ENCODE assay signal across 19 cellular contexts in the genomic region with DNA sequence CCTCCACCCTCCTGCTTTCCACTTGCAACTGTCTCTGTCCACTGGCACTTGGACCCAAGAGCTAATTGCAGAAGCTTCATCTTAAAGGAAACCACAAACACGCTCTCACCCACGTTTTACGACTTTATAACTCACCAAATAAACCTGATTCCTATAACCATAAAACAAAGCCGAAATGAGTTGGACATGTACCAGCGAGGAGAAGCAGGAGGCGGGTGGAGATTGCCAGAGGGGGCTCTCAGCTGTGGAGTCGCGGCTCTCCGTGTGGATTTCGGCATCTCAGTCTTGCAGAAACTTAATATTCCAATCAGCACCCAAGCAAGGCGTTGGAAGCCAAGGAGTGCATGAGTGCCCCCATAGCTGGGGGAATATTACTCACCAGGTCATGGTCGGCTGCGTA.
A peak's percentile ranks its signal among the peaks of the same experiment; 100 is the strongest.
DNase-seq lines count a peak whose midpoint lies in the region; ATAC-seq, FAIRE-seq and TF ChIP-seq lines count a peak whose summit lies in the region.
"Had no signal": no experiment of that assay in that cellular context is flagged by ENCODE, and none has a peak within 500 bp of the region (broad histone marks: within the 10 kb centered on the region; RNA-seq: fewer than 3 reads in every experiment).

No MANE protein-coding gene starts in this region.

- H3K27ac ChIP-seq in Karpas-422 (ENCODE audit: low read length) (peak overlapping the region; percentile 79), astrocyte (ENCODE audit: low read depth, low read length) (no peak overlapping the region), vagina (no peak overlapping the region)
- H3K27ac ChIP-seq: KMS-11, spleen had no signal

- H3K9me3 ChIP-seq in Karpas-422 (ENCODE audit: low read length) (no peaks in the 10 kb centered on the region), astrocyte (ENCODE audit: insufficient read depth, low read depth, low read length) (peaks cover 3% of the 10 kb centered on the region), vagina (no peaks in the 10 kb centered on the region)

- no peaks in the 10 kb centered on the region for H3K79me2 ChIP-seq in Karpas-422 (ENCODE audit: low read length)
- H3K79me2 ChIP-seq in astrocyte (ENCODE audit: insufficient read depth, low read length), result no peaks in the 10 kb centered on the region

- TF ChIP-seq CTCF in AG10803 (conservative IDR thresholded peaks at IDR 0.05; ENCODE audit: low read length) (no peak), astrocyte (IDR thresholded peaks at IDR 0.05; ENCODE audit: insufficient read depth, low read depth, low read length) (no peak), nephron progenitor cell (IDR thresholded peaks at IDR 0.05) (no peak), type B pancreatic cell (conservative IDR thresholded peaks at IDR 0.05) (no peak), vagina (IDR thresholded peaks at IDR 0.05) (no peak)

- H3K36me3 Mint-ChIP-seq in astrocyte (ENCODE audit: low read depth, unreplicated experiment) (no peaks in the 10 kb centered on the region), nephron progenitor cell (ENCODE audit: low read depth) (no peaks in the 10 kb centered on the region), type B pancreatic cell (no peaks in the 10 kb centered on the region)

- intact Hi-C loops in vagina (cut with DNase I), result no loop called here

- H4K20me1 ChIP-seq in Karpas-422 (ENCODE audit: insufficient read depth, low read depth, low read length), result no peaks in the 10 kb centered on the region
- no peaks in the 10 kb centered on the region for H4K20me1 ChIP-seq in astrocyte (ENCODE audit: insufficient read depth, low read length)

- peak overlapping the region; percentile 65; the same call in 1 of the 2 replicates for H2AFZ ChIP-seq in Karpas-422 (ENCODE audit: low read length)
- H2AFZ ChIP-seq in astrocyte (ENCODE audit: low read depth, low read length), result no peak overlapping the region

- peaks cover 13% of the 10 kb centered on the region for H3K9me3 Mint-ChIP-seq in astrocyte (ENCODE audit: unreplicated experiment)
- peaks cover 22% of the 10 kb centered on the region for H3K9me3 Mint-ChIP-seq in nephron progenitor cell
- H3K9me3 Mint-ChIP-seq in type B pancreatic cell, result no peaks in the 10 kb centered on the region

- FAIRE-seq in astrocyte (lab: Jason Lieb, UNC), result no peak

- H3K9ac ChIP-seq in Karpas-422 (ENCODE audit: low read length), result peak overlapping the region; percentile 50
- H3K9ac ChIP-seq in astrocyte (ENCODE audit: low read length), result no peak overlapping the region
- H3K9ac ChIP-seq: KMS-11 had no signal

- H3K27ac Mint-ChIP-seq in astrocyte (ENCODE audit: unreplicated experiment), result no peak overlapping the region
- peak overlapping the region; percentile 13 for H3K27ac Mint-ChIP-seq in nephron progenitor cell
- no peak overlapping the region for H3K27ac Mint-ChIP-seq in type B pancreatic cell
- H3K27ac Mint-ChIP-seq: mesothelial cell of epicardium; T-helper 1 cell treated with Interleukin-12 subunit alpha and Interleukin-12 subunit beta and Interleukin-4 antibody, amounts not matched to agents 30 μg/mL and 1 μg/mL, for 36 hours had no signal

- ATAC-seq in GM18858 (IDR thresholded peaks at IDR 0.05; ENCODE audit: unreplicated experiment), result no peak
- ATAC-seq: Panc1 had no signal

- TF ChIP-seq POLR2A in vagina (IDR thresholded peaks at IDR 0.05), result no peak

- H3K4me3 Mint-ChIP-seq in astrocyte (ENCODE audit: unreplicated experiment) (no peak overlapping the region), nephron progenitor cell (no peak overlapping the region), type B pancreatic cell (no peak overlapping the region)
- H3K4me3 Mint-ChIP-seq: mesothelial cell of epicardium; T-helper 1 cell treated with Interleukin-12 subunit alpha and Interleukin-12 subunit beta and Interleukin-4 antibody, amounts not matched to agents 30 μg/mL and 1 μg/mL, for 36 hours had no signal

- H3K36me3 ChIP-seq in Karpas-422 (ENCODE audit: insufficient read depth, low read length) (no peaks in the 10 kb centered on the region), astrocyte (ENCODE audit: insufficient read depth, low read length) (no peaks in the 10 kb centered on the region), vagina (no peaks in the 10 kb centered on the region)
- H3K36me3 ChIP-seq: spleen had no signal

- DNase-seq in AG10803 (ENCODE audit: low read depth) (peak; percentile 39), Karpas-422 (no peak), astrocyte (ENCODE audit: low read depth) (peak; percentile 64), nephron progenitor cell (no peak), mesenteric fat pad (ENCODE audit: low spot score) (no peak), type B pancreatic cell (ENCODE audit: extremely low spot score, unreplicated experiment) (no peak), vagina (ENCODE audit: extremely low spot score in 2 of 2) (no peak)
- DNase-seq: cortex of kidney; DMS 273 treated with DMSO at 0.1 percent for 48 hours; glutamatergic neuron; NCI-H187; NCI-H524 treated with DMSO at 0.1 percent for 48 hours; spleen; stimulated activated naive CD4-positive, alpha-beta T cell had no signal

- H3K9me2 ChIP-seq in Karpas-422 (replicated peaks; ENCODE audit: insufficient read depth, low read length), result no peaks in the 10 kb centered on the region

- H3K4me1 Mint-ChIP-seq in astrocyte (ENCODE audit: low read depth, unreplicated experiment) (peaks cover 18% of the 10 kb centered on the region), nephron progenitor cell (peaks cover 38% of the 10 kb centered on the region), type B pancreatic cell (ENCODE audit: unreplicated experiment) (peaks cover 10% of the 10 kb centered on the region)

- peaks cover 64% of the 10 kb centered on the region for H3K4me1 ChIP-seq in Karpas-422 (ENCODE audit: low read length)
- H3K4me1 ChIP-seq in astrocyte (ENCODE audit: insufficient read depth, low read length), result peaks cover 14% of the 10 kb centered on the region
- H3K4me1 ChIP-seq in vagina, result no peaks in the 10 kb centered on the region

- H3K27me3 ChIP-seq in Karpas-422 (ENCODE audit: low read length), result no peaks in the 10 kb centered on the region
- peaks cover 2% of the 10 kb centered on the region for H3K27me3 ChIP-seq in astrocyte (ENCODE audit: insufficient read depth, low read length)
- H3K27me3 ChIP-seq in vagina, result no peaks in the 10 kb centered on the region

- peak overlapping the region; percentile 69 for H3K4me2 ChIP-seq in Karpas-422 (ENCODE audit: low read depth, low read length, poor library complexity, severe bottlenecking)
- no peak overlapping the region for H3K4me2 ChIP-seq in astrocyte (ENCODE audit: low read length)
- H3K4me2 ChIP-seq: KMS-11 had no signal

- H3K27me3 Mint-ChIP-seq in astrocyte (ENCODE audit: low read depth, unreplicated experiment), result peaks cover 15% of the 10 kb centered on the region
- peaks cover 39% of the 10 kb centered on the region for H3K27me3 Mint-ChIP-seq in nephron progenitor cell (ENCODE audit: low read depth, poor library complexity)
- H3K27me3 Mint-ChIP-seq in type B pancreatic cell, result peaks cover 20% of the 10 kb centered on the region

- H3K4me3 ChIP-seq in AG10803 (ENCODE audit: low read length), result no peak overlapping the region
- H3K4me3 ChIP-seq in Karpas-422 (ENCODE audit: low read length), result peak overlapping the region; percentile 39
- H3K4me3 ChIP-seq in astrocyte (ENCODE audit: insufficient read depth, low read depth, low read length), result no peak overlapping the region
- H3K4me3 ChIP-seq in vagina, result no peak overlapping the region
- H3K4me3 ChIP-seq: spleen had no signal

Comparison
In these comparisons a context has a peak if more than half of its experiments do, and no peak if none do; other contexts are left out.
1. DNase-seq: peak in AG10803 (single experiment) and astrocyte (single experiment); none in Karpas-422 (single experiment), nephron progenitor cell (single experiment), mesenteric fat pad (single experiment), type B pancreatic cell (single experiment) and vagina (0 of 2).